ENCODE assay signal across 8 cellular contexts in the genomic region with DNA sequence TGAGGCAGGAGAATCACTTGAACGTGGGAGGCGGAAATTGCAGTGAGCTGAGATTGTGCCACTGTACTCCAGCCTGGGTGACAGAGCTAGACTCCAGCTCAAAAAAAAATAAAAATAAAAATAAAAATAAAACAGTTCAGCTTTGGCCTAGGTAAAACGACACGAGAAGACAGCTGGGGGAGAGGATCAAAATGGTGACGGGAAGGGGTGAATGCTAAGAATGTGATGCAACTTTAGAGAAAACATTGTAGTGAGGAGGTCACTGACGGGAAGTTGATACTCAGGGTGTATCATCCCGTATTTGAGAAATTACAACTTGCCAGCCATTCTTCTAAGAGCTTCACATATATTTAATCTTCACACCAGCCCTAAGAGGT. TPM values are rescaled to one million over a fixed set of nuclear protein-coding genes. Genes with fewer than 3 reads are reported as not detected.
DNase-seq lines count a peak whose midpoint lies in the region; FAIRE-seq and TF ChIP-seq lines count a peak whose summit lies in the region.

No MANE protein-coding gene starts in this region.

- H3K27ac ChIP-seq in small intestine (ENCODE audit: low read depth in 1 of 2, low read length in 1 of 2) = peak overlapping the region in 1 of 2 donors; percentile 93
- no peak overlapping the region for H3K27ac ChIP-seq in caudate nucleus (ENCODE audit: low read depth, low read length)

- no peak for TF ChIP-seq CTCF in foreskin fibroblast (IDR thresholded peaks at IDR 0.05; ENCODE audit: low read depth, low read length)

- FAIRE-seq in small intestine (lab: Jason Lieb, UNC) = no peak

- H3K27me3 Mint-ChIP-seq in T-helper 2 cell treated with Interferon-gamma antibody and Interleukin-4, amounts not matched to agents 5 μg/mL and 100 μg/mL, for 36 hours (ENCODE audit: low read depth) = no peaks in the 10 kb centered on the region

- peaks cover 5% of the 10 kb centered on the region for H3K4me1 ChIP-seq in HAP-1
- peaks cover 0 to 3% of the 10 kb centered on the region in 2 donors for H3K4me1 ChIP-seq in small intestine (ENCODE audit: control insufficient read depth in 2 of 2, insufficient read depth in 1 of 2, low read depth in 1 of 2, low read length in 1 of 2)

- H3K4me3 Mint-ChIP-seq in T-helper 2 cell treated with Interferon-gamma antibody and Interleukin-4, amounts not matched to agents 5 μg/mL and 100 μg/mL, for 36 hours = peak overlapping the region; percentile 88

- H3K4me1 Mint-ChIP-seq in T-helper 2 cell treated with Interferon-gamma antibody and Interleukin-4, amounts not matched to agents 5 μg/mL and 100 μg/mL, for 36 hours (ENCODE audit: low read depth) = peaks cover 32% of the 10 kb centered on the region

- WGBS in small intestine, 3 donors = 64 to 79% (median 76%) methylated on average over 7 of the region's 7 CpGs

- H3K4me3 ChIP-seq in HAP-1 = peak overlapping the region; percentile 66
- peak overlapping the region; percentile 71 to 75 for H3K4me3 ChIP-seq in foreskin fibroblast (ENCODE audit: low read depth in 1 of 2, low read length in 2 of 2)
- H3K4me3 ChIP-seq in small intestine (ENCODE audit: low read depth in 1 of 2, low read length in 2 of 2) = peak overlapping the region; percentile 65 to 81

- in situ Hi-C loops in HAP-1 (cut with MboI; ENCODE audit: low sequenced_read_pairs) = no loop called here

- no peaks in the 10 kb centered on the region for H3K9me3 Mint-ChIP-seq in T-helper 2 cell treated with Interferon-gamma antibody and Interleukin-4, amounts not matched to agents 5 μg/mL and 100 μg/mL, for 36 hours

- peaks cover 59% of the 10 kb centered on the region for H3K36me3 Mint-ChIP-seq in T-helper 2 cell treated with Interferon-gamma antibody and Interleukin-4, amounts not matched to agents 5 μg/mL and 100 μg/mL, for 36 hours (ENCODE audit: low read depth)

- H3K27me3 ChIP-seq in HAP-1 (ENCODE audit: low read depth) = no peaks in the 10 kb centered on the region
- no peaks in the 10 kb centered on the region for H3K27me3 ChIP-seq in small intestine (ENCODE audit: control insufficient read depth in 2 of 2, insufficient read depth in 2 of 2, low read length in 2 of 2)

- peak overlapping the region; percentile 94 for H3K27ac Mint-ChIP-seq in T-helper 2 cell treated with Interferon-gamma antibody and Interleukin-4, amounts not matched to agents 5 μg/mL and 100 μg/mL, for 36 hours

- DNase-seq in HAP-1 (ENCODE audit: low spot score in 2 of 2) = no peak
- no peak for DNase-seq in T-helper 2 cell treated with Interferon-gamma antibody and Interleukin-4, amounts not matched to agents 5 μg/mL and 100 μg/mL, for 36 hours (ENCODE audit: low spot score)
- peak in 1 of 2 donors; percentile 25 for DNase-seq in foreskin fibroblast
- no peak for DNase-seq in small intestine
- DNase-seq in AG08396 (ENCODE audit: low spot score) = no peak
- DNase-seq in kidney glomerular epithelial cell (lab: John Stamatoyannopoulos, UW) = no peak
- DNase-seq in caudate nucleus (lab: John Stamatoyannopoulos, UW) = no peak
- no peak for DNase-seq in germinal center (ENCODE audit: low spot score)

- H3K36me3 ChIP-seq in HAP-1 (replicated peaks) = peaks cover 36% of the 10 kb centered on the region
- peaks cover 7 to 13% of the 10 kb centered on the region in 2 donors for H3K36me3 ChIP-seq in small intestine (ENCODE audit: control insufficient read depth in 2 of 2, insufficient read depth in 2 of 2, low read length in 2 of 2)

- H3K9me3 ChIP-seq in HAP-1 = no peaks in the 10 kb centered on the region
- H3K9me3 ChIP-seq in small intestine (ENCODE audit: control insufficient read depth, low read depth) = no peaks in the 10 kb centered on the region

RNA-seq across cellular contexts. Expression of a gene that starts 1.1 kb away (rescaled TPM):
- polyA plus RNA-seq in small intestine = 10 to 100 TPM in 1 of 3 donors, 1 to 10 TPM in 2; 2.2 to 10.2 (median 7.6) TPM

RNA-seq across cellular contexts. Expression of a gene that starts 24.9 kb away (rescaled TPM):
- 100 to 1,000 TPM in 2 of 3 donors, 10 to 100 TPM in 1; 44.5 to 465 (median 214) TPM for polyA plus RNA-seq in small intestine

RNA-seq across cellular contexts. Expression of a gene that starts 28.5 kb away (rescaled TPM):
- 10 to 100 TPM; 76.5 to 87.0 (median 82.4) TPM for polyA plus RNA-seq in small intestine
